In the genomic region with DNA sequence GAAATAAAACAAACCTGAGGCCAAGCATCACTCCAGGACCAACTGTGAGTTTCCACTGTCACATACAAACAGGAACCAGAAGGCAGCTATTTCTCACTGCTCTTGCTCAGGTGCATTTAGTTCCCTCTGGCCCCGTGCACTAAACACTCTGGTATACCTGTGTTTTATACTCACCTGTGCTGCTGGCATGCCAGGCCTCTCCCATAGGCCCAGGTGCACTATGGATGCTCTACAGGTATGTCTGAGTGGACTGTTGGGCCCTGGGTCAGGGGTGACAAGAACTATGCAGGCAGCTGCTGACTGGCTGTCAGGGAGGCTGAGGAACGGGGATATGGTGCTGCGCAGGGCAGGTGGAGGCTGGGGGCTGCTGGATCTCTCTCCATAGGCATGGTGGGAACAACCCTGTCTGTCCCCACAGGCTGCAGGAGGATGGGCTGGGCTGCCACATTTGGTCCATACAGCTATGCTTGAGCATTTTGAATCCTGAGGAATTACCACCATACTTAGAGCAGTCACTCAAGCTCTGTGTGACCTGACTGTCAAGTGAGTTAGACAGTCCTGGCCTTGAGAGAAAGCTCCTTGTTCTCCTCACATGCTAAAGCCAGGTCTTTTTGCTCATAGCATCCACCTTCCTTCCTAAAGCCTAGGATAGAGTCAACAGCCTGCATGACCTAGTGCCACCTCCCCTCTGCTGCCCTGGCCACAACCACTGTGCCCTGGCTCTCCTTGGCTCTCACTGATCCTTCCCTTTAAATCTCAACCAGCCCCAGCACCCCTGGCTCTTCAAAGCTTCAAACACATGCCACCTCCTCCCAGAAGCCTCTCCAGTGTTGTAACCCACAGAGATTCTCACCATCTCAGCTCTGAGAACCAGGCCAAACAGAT, we compare ENCODE assay signal across 15 cellular contexts.
"Had no signal": no experiment of that assay in that cellular context is flagged by ENCODE, and none has a peak within 500 bp of the region (broad histone marks: within the 10 kb centered on the region; RNA-seq: fewer than 3 reads in every experiment).

No MANE protein-coding gene starts in this region.

- DNase-seq: activated CD4-positive, alpha-beta memory T cell treated with anti-CD3 and anti-CD28 coated beads for 36 hours; activated CD4-positive, alpha-beta T cell treated with anti-CD3 and anti-CD28 coated beads for 1 hour; activated CD8-positive, alpha-beta memory T cell treated with anti-CD3 and anti-CD28 coated beads, Interleukin-2, amount 50 U/mL, for 4 hours; activated naive CD8-positive, alpha-beta T cell treated with anti-CD3 and anti-CD28 coated beads, Interleukin-2, amount 50 U/mL, for 24 hours; activated T-cell treated with anti-CD3 and anti-CD28 coated beads, Interleukin-2, amount 50 U/mL, for 72 hours; central memory CD4-positive, alpha-beta T cell; effector memory CD4-positive, alpha-beta T cell; mesenchymal stem cell; retina; small intestine; T-helper 9 cell had no signal

- H3K36me3 ChIP-seq: ascending aorta had no signal

- FAIRE-seq: small intestine had no signal

- ATAC-seq: activated naive CD8-positive, alpha-beta T cell treated with anti-CD3 and anti-CD28 coated beads, Interleukin-2, amount 50 U/mL, for 24 hours; activated T-cell treated with anti-CD3 and anti-CD28 coated beads, Interleukin-2, amount 50 U/mL, for 72 hours; left lobe of liver; stimulated activated memory B cell treated with anti-CD40 and anti-IgM and Interleukin-4, amounts not matched to agents 10 μg/mL and 1 μg/mL and 100 μg/mL, for 72 hours had no signal

- H3K27ac ChIP-seq: ascending aorta had no signal

- H3K27me3 ChIP-seq: ascending aorta had no signal

- H3K9me3 ChIP-seq: ascending aorta had no signal

- H3K4me3 ChIP-seq: ascending aorta, coronary artery had no signal
